In genomic region chr1:103561612-103562395, GRCh38 we compare ENCODE assay signal across 9 cellular contexts. TPM values are rescaled to one million over a fixed set of nuclear protein-coding genes. Genes with fewer than 3 reads are reported as not detected.
DNase-seq lines count a peak whose midpoint lies in the region; ATAC-seq and TF ChIP-seq lines count a peak whose summit lies in the region.
"Had no signal": no experiment of that assay in that cellular context is flagged by ENCODE, and none has a peak within 500 bp of the region (broad histone marks: within the 10 kb centered on the region; RNA-seq: fewer than 3 reads in every experiment).

No MANE protein-coding gene starts in this region.

- H3K4me1 Mint-ChIP-seq in mesothelial cell of epicardium (no peaks in the 10 kb centered on the region), nephron progenitor cell (no peaks in the 10 kb centered on the region)

- H4K20me1 ChIP-seq in OCI-LY7 (ENCODE audit: insufficient read depth, low read length) = no peaks in the 10 kb centered on the region

- H2AFZ ChIP-seq in OCI-LY7 (ENCODE audit: low read length) = no peak overlapping the region

- peaks cover 2% of the 10 kb centered on the region for H3K36me3 Mint-ChIP-seq in mesothelial cell of epicardium
- no peaks in the 10 kb centered on the region for H3K36me3 Mint-ChIP-seq in nephron progenitor cell (ENCODE audit: low read depth)

- no peaks in the 10 kb centered on the region for H3K9me3 Mint-ChIP-seq in mesothelial cell of epicardium
- H3K9me3 Mint-ChIP-seq in nephron progenitor cell = no peaks in the 10 kb centered on the region

- POLR2A ChIA-PET in OCI-LY7 (lab: Charles Lee) = interaction anchor here (1.2 kb wide), 1 partner anchor 11 kb away, joined by 11 read pairs; no protein-coding TSS in a partner anchor

- H3K4me2 ChIP-seq in OCI-LY7 (ENCODE audit: low read length) = peak overlapping the region; percentile 39

- no peaks in the 10 kb centered on the region for H3K79me2 ChIP-seq in OCI-LY7 (ENCODE audit: insufficient read depth, low read depth, low read length)

- ATAC-seq in HG02610 (IDR thresholded peaks at IDR 0.05; ENCODE audit: unreplicated experiment) = peak; percentile 78

- H3K4me3 Mint-ChIP-seq in mesothelial cell of epicardium (no peak overlapping the region), nephron progenitor cell (no peak overlapping the region)

- no peaks in the 10 kb centered on the region for H3K9me3 ChIP-seq in OCI-LY7 (ENCODE audit: low read length)

- H3K4me3 ChIP-seq in OCI-LY7 (ENCODE audit: low read depth, low read length, poor library complexity, severe bottlenecking) = no peak overlapping the region

- peaks cover 5% of the 10 kb centered on the region; the same call in 1 of the 2 replicates for H3K36me3 ChIP-seq in OCI-LY7 (ENCODE audit: insufficient read depth, low read length)

- peaks cover 6% of the 10 kb centered on the region for H3K4me1 ChIP-seq in OCI-LY7 (ENCODE audit: insufficient read depth, low read length, poor library complexity, severe bottlenecking)

- H3K27ac Mint-ChIP-seq in mesothelial cell of epicardium (peak overlapping the region; percentile 23), nephron progenitor cell (no peak overlapping the region)

- intact Hi-C loops in OCI-LY7 (cut with micrococcal nuclease; ENCODE audit: unreplicated experiment) = no loop called here

- in situ Hi-C loops in GM13977 (cut with MboI; ENCODE audit: low pct_unique_long_range_greater_than_20kb, low sequenced_read_pairs, unreplicated experiment) = no loop called here

- no TSS peak for BruUV-seq in OCI-LY7 (replicated peaks; lab: Mats Ljungman, UMichigan)

- CTCF ChIA-PET in OCI-LY7 (lab: Charles Lee; ENCODE audit: unreplicated experiment) = no interaction called here

- TF ChIP-seq CTCF in GM13977 (IDR thresholded peaks at IDR 0.05; ENCODE audit: extremely low read depth, insufficient read depth, missing control alignments) (no peak), OCI-LY7 (conservative IDR thresholded peaks at IDR 0.05; ENCODE audit: low read length) (no peak), mesothelial cell of epicardium (IDR thresholded peaks at IDR 0.05; ENCODE audit: unreplicated experiment) (no peak), nephron progenitor cell (IDR thresholded peaks at IDR 0.05) (no peak)

- DNase-seq in GM13977 (ENCODE audit: low spot score) (peak; percentile 8), OCI-LY7 (ENCODE audit: low spot score) (no peak), mesothelial cell of epicardium (ENCODE audit: low spot score in 2 of 2, unreplicated experiment in 2 of 2) (no peak), UCSD-AML1 (lab: John Stamatoyannopoulos, UW; ENCODE audit: unreplicated experiment) (no peak), nephron progenitor cell (no peak), NCI-H1048 (lab: John Stamatoyannopoulos, UW) (no peak), caudate nucleus (lab: John Stamatoyannopoulos, UW) (no peak)

- H3K27me3 Mint-ChIP-seq in mesothelial cell of epicardium (ENCODE audit: low read depth) (no peaks in the 10 kb centered on the region), nephron progenitor cell (ENCODE audit: low read depth, poor library complexity) (peaks cover 8% of the 10 kb centered on the region)

- H3K27ac ChIP-seq in OCI-LY7 (ENCODE audit: low read depth, low read length, poor library complexity, severe bottlenecking) (no peak overlapping the region), caudate nucleus (ENCODE audit: low read depth, low read length) (no peak overlapping the region)

- H3K9me2 ChIP-seq in OCI-LY7 (ENCODE audit: insufficient read depth, low read length) = peaks cover 7% of the 10 kb centered on the region; the same call in 1 of the 2 replicates

RNA-seq across cellular contexts. Expression of gene AMY2B, which starts 9.6 kb away (rescaled TPM):
- total RNA-seq in OCI-LY7 (2014; rRNA removed; shearing (Covaris generic)) = 3.4 and 5.7 TPM in 2 replicates
- total RNA-seq in OCI-LY7 (2022) (5.1 and 5.7 TPM in 2 replicates), mesothelial cell of epicardium (12.3 to 12.7 TPM (median 12.6 TPM) in 3 replicates)

RNA-seq across cellular contexts. Expression of gene RNPC3, which starts 36.3 kb away (rescaled TPM):
- 20.1 and 22.6 TPM in 2 replicates for total RNA-seq in OCI-LY7 (2014; rRNA removed; shearing (Covaris generic))
- total RNA-seq in OCI-LY7 (2022) = 33.6 and 43.7 TPM in 2 replicates
- total RNA-seq in mesothelial cell of epicardium = 28.4 to 30.0 TPM (median 29.6 TPM) in 3 replicates

RNA-seq across cellular contexts. Expression of gene AMY2A, which starts 55.4 kb away (rescaled TPM):
- not detected in 2 replicates for total RNA-seq in OCI-LY7 (2014; rRNA removed; shearing (Covaris generic))
- total RNA-seq in OCI-LY7 (2022) = not detected in 2 replicates
- total RNA-seq in mesothelial cell of epicardium = not detected in 3 replicates
- total RNA-seq: pulmonary artery endothelial cell had no signal
